In genomic region chr17:77959216-77959925, GRCh38 we compare ENCODE assay signal across 1 cellular context.
TF ChIP-seq lines count a peak whose summit lies in the region.

No MANE protein-coding gene starts in this region.

TF ChIP-seq in HCT116, 20 proteins besides CTCF, POLR2A, EP300 and RAD21 (continued from another document):
- TF ChIP-seq ATF3 (IDR thresholded peaks at IDR 0.05) (no peak), SIN3A (IDR thresholded peaks at IDR 0.05; ENCODE audit: low read depth) (no peak), MAX (IDR thresholded peaks at IDR 0.05) (no peak), POLR2AphosphoS5 (IDR thresholded peaks at IDR 0.05; ENCODE audit: low read depth, low read length) (no peak), EGR1 (IDR thresholded peaks at IDR 0.05; ENCODE audit: low read depth) (no peak), SP1 (IDR thresholded peaks at IDR 0.05; ENCODE audit: low read depth) (no peak)
